In the genomic region with DNA sequence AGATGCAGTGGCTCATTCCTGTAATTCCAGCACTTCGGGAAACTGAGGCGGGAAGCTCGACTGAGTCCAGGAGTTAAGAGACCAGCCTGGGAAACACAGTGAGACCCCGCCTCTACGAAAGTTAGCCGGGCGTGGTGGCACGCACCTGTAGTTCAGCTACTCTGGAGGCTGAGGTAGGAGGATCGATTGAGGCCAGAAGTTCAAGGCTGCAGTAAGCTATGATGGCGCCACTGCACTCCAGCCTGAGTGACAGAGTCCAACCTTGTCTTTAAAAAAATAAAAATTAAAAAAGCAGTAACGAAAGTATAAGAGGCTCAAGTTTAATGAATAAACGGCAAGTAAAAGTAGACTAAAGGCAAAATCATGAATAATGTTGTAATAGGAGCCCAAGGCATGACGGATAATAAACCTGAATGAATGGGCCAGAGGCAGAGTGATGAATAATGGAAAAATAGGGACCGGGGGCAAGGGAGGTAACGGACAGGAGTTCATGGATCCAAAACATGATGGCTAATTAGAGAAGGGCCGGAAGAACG, we compare ENCODE assay signal across 2 cellular contexts.
TF ChIP-seq lines count a peak whose summit lies in the region.

No MANE protein-coding gene starts in this region.

TF ChIP-seq in SK-N-SH, 30 proteins besides CTCF, POLR2A, EP300 and RAD21:
- no peak for TF ChIP-seq JUND (IDR thresholded peaks at IDR 0.05)
- TF ChIP-seq, protein P1, sequence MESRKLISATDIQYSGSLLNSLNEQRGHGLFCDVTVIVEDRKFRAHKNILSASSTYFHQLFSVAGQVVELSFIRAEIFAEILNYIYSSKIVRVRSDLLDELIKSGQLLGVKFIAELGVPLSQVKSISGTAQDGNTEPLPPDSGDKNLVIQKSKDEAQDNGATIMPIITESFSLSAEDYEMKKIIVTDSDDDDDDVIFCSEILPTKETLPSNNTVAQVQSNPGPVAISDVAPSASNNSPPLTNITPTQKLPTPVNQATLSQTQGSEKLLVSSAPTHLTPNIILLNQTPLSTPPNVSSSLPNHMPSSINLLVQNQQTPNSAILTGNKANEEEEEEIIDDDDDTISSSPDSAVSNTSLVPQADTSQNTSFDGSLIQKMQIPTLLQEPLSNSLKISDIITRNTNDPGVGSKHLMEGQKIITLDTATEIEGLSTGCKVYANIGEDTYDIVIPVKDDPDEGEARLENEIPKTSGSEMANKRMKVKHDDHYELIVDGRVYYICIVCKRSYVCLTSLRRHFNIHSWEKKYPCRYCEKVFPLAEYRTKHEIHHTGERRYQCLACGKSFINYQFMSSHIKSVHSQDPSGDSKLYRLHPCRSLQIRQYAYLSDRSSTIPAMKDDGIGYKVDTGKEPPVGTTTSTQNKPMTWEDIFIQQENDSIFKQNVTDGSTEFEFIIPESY (IDR thresholded peaks at IDR 0.05; ENCODE audit: borderline replicate concordance, low read depth): no peak

TF ChIP-seq in SK-N-SH treated with all-trans-retinoic acid at 6 μM for 48 hours, 23 proteins besides CTCF, POLR2A, EP300 and RAD21:
- TF ChIP-seq POU6F1 (CRISPR knock-in tag; IDR thresholded peaks at IDR 0.05; ENCODE audit: borderline replicate concordance, low read depth) (no peak), ISL1 (CRISPR knock-in tag; IDR thresholded peaks at IDR 0.05) (no peak), ESRRG (CRISPR knock-in tag; IDR thresholded peaks at IDR 0.05) (no peak), ZFP30 (CRISPR knock-in tag; IDR thresholded peaks at IDR 0.05) (no peak), TOX (CRISPR knock-in tag; IDR thresholded peaks at IDR 0.05; ENCODE audit: borderline replicate concordance) (no peak), ARNTL (CRISPR knock-in tag; IDR thresholded peaks at IDR 0.05; ENCODE audit: borderline replicate concordance, low read depth) (no peak)
